8 cellular contexts compared by ENCODE assay signal in genomic region chr6:157461000-157461915, GRCh38.
DNase-seq lines count a peak whose midpoint lies in the region; ATAC-seq and TF ChIP-seq lines count a peak whose summit lies in the region.

No MANE protein-coding gene starts in this region.

- H3K4me3 ChIP-seq in AG04449 (ENCODE audit: low read depth, low read length) = no peak overlapping the region
- H3K4me3 ChIP-seq in OCI-LY7 (ENCODE audit: low read depth, low read length, poor library complexity, severe bottlenecking) = no peak overlapping the region
- H3K4me3 ChIP-seq in esophagus muscularis mucosa = no peak overlapping the region

- ATAC-seq in HG02759 (IDR thresholded peaks at IDR 0.05; ENCODE audit: unreplicated experiment) = peak; percentile 50

- TF ChIP-seq CTCF in AG04449 (IDR thresholded peaks at IDR 0.05; ENCODE audit: insufficient read depth, low read length, missing control alignments) (no peak), GM12874 (IDR thresholded peaks at IDR 0.05; ENCODE audit: insufficient read depth, low read depth, low read length) (peak; percentile 77), OCI-LY7 (conservative IDR thresholded peaks at IDR 0.05; ENCODE audit: low read length) (peak; percentile 45; the same call in 1 of the 2 replicates), esophagus muscularis mucosa (IDR thresholded peaks at IDR 0.05) (no peak)

- 63% methylated on average over 16 of the region's 17 CpGs for WGBS in esophagus muscularis mucosa

- no peaks in the 10 kb centered on the region for H3K27me3 ChIP-seq in esophagus muscularis mucosa

- H3K9me2 ChIP-seq in OCI-LY7 (ENCODE audit: insufficient read depth, low read length) = no peaks in the 10 kb centered on the region

- POLR2A ChIA-PET in AG04449 (lab: Yijun Ruan, JAX) (no interaction called here), OCI-LY7 (lab: Charles Lee) (interaction anchor here (1.0 kb wide), 1 partner anchor 59 kb away, joined by 3 read pairs; no protein-coding TSS in a partner anchor)

- no peaks in the 10 kb centered on the region for H4K20me1 ChIP-seq in OCI-LY7 (ENCODE audit: insufficient read depth, low read length)

- H3K27ac ChIP-seq in OCI-LY7 (ENCODE audit: low read depth, low read length, poor library complexity, severe bottlenecking) = no peak overlapping the region
- H3K27ac ChIP-seq in esophagus muscularis mucosa (replicated peaks in 1 of 4) = no peak overlapping the region

- TF ChIP-seq EP300 in esophagus muscularis mucosa (IDR thresholded peaks at IDR 0.05) = no peak

- peak; percentile 52 for DNase-seq in AG04449 (ENCODE audit: low read depth, low spot score)
- DNase-seq in OCI-LY7 (ENCODE audit: low spot score) = no peak
- peak; percentile 88 for DNase-seq in esophagus muscularis mucosa (ENCODE audit: extremely low spot score)
- DNase-seq in stimulated activated CD4-positive, alpha-beta T cell treated with anti-CD3 and anti-CD28 coated beads, TNF-alpha, amount 100 ng/mL, for 48 hours (ENCODE audit: low read depth in 3 of 3) = peak; percentile 32 to 73 (median 54)
- no peak for DNase-seq in effector CD8-positive, alpha-beta T cell (lab: John Stamatoyannopoulos, UW)
- DNase-seq in NCI-H446 treated with DMSO at 0.1 percent for 48 hours (lab: John Stamatoyannopoulos, UW) = no peak

- H2AFZ ChIP-seq in OCI-LY7 (ENCODE audit: low read length) = no peak overlapping the region

- no peak overlapping the region for H3K4me2 ChIP-seq in OCI-LY7 (ENCODE audit: low read length)

- BruUV-seq in OCI-LY7 (replicated peaks; lab: Mats Ljungman, UMichigan) = no TSS peak

- H3K9me3 ChIP-seq in OCI-LY7 (ENCODE audit: low read length) = no peaks in the 10 kb centered on the region
- no peaks in the 10 kb centered on the region for H3K9me3 ChIP-seq in esophagus muscularis mucosa

- H3K79me2 ChIP-seq in OCI-LY7 (ENCODE audit: insufficient read depth, low read depth, low read length) = no peaks in the 10 kb centered on the region

- H3K36me3 ChIP-seq in OCI-LY7 (ENCODE audit: insufficient read depth, low read length) = no peaks in the 10 kb centered on the region
- H3K36me3 ChIP-seq in esophagus muscularis mucosa = no peaks in the 10 kb centered on the region

- H3K4me1 ChIP-seq in OCI-LY7 (ENCODE audit: insufficient read depth, low read length, poor library complexity, severe bottlenecking) (no peaks in the 10 kb centered on the region), esophagus muscularis mucosa (peaks cover 7 to 15% (median 12%) of the 10 kb centered on the region in 4 donors)

- intact Hi-C loops in OCI-LY7 (cut with micrococcal nuclease; ENCODE audit: unreplicated experiment) = no loop called here
- intact Hi-C loops in esophagus muscularis mucosa (cut with DNase I) = no loop called here

- CTCF ChIA-PET in AG04449 (lab: Yijun Ruan, JAX) = no interaction called here
- CTCF ChIA-PET in OCI-LY7 (lab: Charles Lee; ENCODE audit: unreplicated experiment) = no interaction called here

- TF ChIP-seq POLR2A in esophagus muscularis mucosa (IDR thresholded peaks at IDR 0.05; ENCODE audit: low read depth) = no peak

Comparison
In these comparisons a context has a peak if more than half of its experiments do, and no peak if none do; other contexts are left out.
1. DNase-seq: peak in AG04449 (single experiment), esophagus muscularis mucosa (single experiment) and stimulated activated CD4-positive, alpha-beta T cell treated with anti-CD3 and anti-CD28 coated beads, TNF-alpha, amount 100 ng/mL, for 48 hours (3 of 3); none in OCI-LY7 (single experiment), effector CD8-positive, alpha-beta T cell (single experiment) and NCI-H446 treated with DMSO at 0.1 percent for 48 hours (single experiment).
2. CTCF ChIP-seq: peak in GM12874 (single experiment) and OCI-LY7 (single experiment); none in AG04449 (single experiment) and esophagus muscularis mucosa (0 of 3).